In genomic region chr7:158206341-158206740, GRCh38 we compare ENCODE assay signal across 9 cellular contexts.
"Had no signal": no experiment of that assay in that cellular context is flagged by ENCODE, and none has a peak within 500 bp of the region (broad histone marks: within the 10 kb centered on the region; RNA-seq: fewer than 3 reads in every experiment).

No MANE protein-coding gene starts in this region.

- H3K27ac Mint-ChIP-seq: HFFc6, IgD-negative memory B cell had no signal

- ATAC-seq: HCT116, HepG2 had no signal

- H3K27ac ChIP-seq: GM23248, HL-60 had no signal

- H3K4me1 Mint-ChIP-seq: IgD-negative memory B cell had no signal

- H2AFZ ChIP-seq: GM23248 had no signal

- H3K4me1 ChIP-seq: HAP-1 had no signal

- DNase-seq: GM23248, GOT3, H7, HFFc6 had no signal

- H3K36me3 Mint-ChIP-seq: IgD-negative memory B cell had no signal

- H3K4me3 Mint-ChIP-seq: HFFc6, IgD-negative memory B cell had no signal

- H3K4me3 ChIP-seq: GM23248, HAP-1 had no signal

- H3K9me3 ChIP-seq: HAP-1 had no signal

- H3K36me3 ChIP-seq: HAP-1 had no signal
